Comparison of ENCODE assay signal across 10 cellular contexts in genomic region chr5:90590-91547, GRCh38. TPM values are rescaled to one million over a fixed set of nuclear protein-coding genes. Genes with fewer than 3 reads are reported as not detected.
DNase-seq lines count a peak whose midpoint lies in the region; ATAC-seq and TF ChIP-seq lines count a peak whose summit lies in the region.
"Had no signal": no experiment of that assay in that cellular context is flagged by ENCODE, and none has a peak within 500 bp of the region (broad histone marks: within the 10 kb centered on the region; RNA-seq: fewer than 3 reads in every experiment).

No MANE protein-coding gene starts in this region.

- no peak overlapping the region for H3K4me3 ChIP-seq in brain microvascular endothelial cell (ENCODE audit: low read depth, low read length)

- TF ChIP-seq CTCF in brain microvascular endothelial cell (IDR thresholded peaks at IDR 0.05; ENCODE audit: low read depth, low read length, missing control alignments) = no peak
- TF ChIP-seq CTCF in neural crest cell (conservative IDR thresholded peaks at IDR 0.05) = no peak

- H3K36me3 Mint-ChIP-seq in neural crest cell (ENCODE audit: low read depth) = peaks cover 2% of the 10 kb centered on the region

- H3K27ac Mint-ChIP-seq in neural crest cell (ENCODE audit: unreplicated experiment) = peak overlapping the region; percentile 92
- H3K27ac Mint-ChIP-seq: dendritic cell treated with granulocyte-macrophage colony-stimulating factor and Interleukin-4, amounts not matched to agents 40 ng/mL and 50 ng/mL, for 4 days had no signal

- peaks cover 19% of the 10 kb centered on the region for H3K4me1 Mint-ChIP-seq in neural crest cell

- no peaks in the 10 kb centered on the region for H3K36me3 ChIP-seq in brain microvascular endothelial cell (replicated peaks)

- H3K4me3 Mint-ChIP-seq in neural crest cell = peak overlapping the region; percentile 91

- no peaks in the 10 kb centered on the region for H3K9me3 Mint-ChIP-seq in neural crest cell
- H3K9me3 Mint-ChIP-seq: dendritic cell treated with granulocyte-macrophage colony-stimulating factor and Interleukin-4, amounts not matched to agents 40 ng/mL and 50 ng/mL, for 4 days had no signal

- peaks cover 51% of the 10 kb centered on the region for H3K27me3 ChIP-seq in brain microvascular endothelial cell (replicated peaks)

- peaks cover 56% of the 10 kb centered on the region for H3K27me3 Mint-ChIP-seq in neural crest cell (ENCODE audit: low read depth)

- no peak for ATAC-seq in GM18520 (IDR thresholded peaks at IDR 0.05; ENCODE audit: unreplicated experiment)

- no peak overlapping the region for H3K27ac ChIP-seq in brain microvascular endothelial cell

- DNase-seq in EL (peak; percentile 32), NCI-H2081 (lab: John Stamatoyannopoulos, UW) (peak; percentile 49 to 69), brain microvascular endothelial cell (peak; percentile 25), neural crest cell (ENCODE audit: low read depth, low spot score) (no peak), epidermal melanocyte (ENCODE audit: insufficient read length, low spot score) (no peak), NCI-H774 (lab: John Stamatoyannopoulos, UW) (no peak), NOMO-1 treated with dmso at 0.1 percent for 144 hours (lab: John Stamatoyannopoulos, UW; ENCODE audit: unreplicated experiment) (no peak)
- DNase-seq: SW 1271 had no signal

- in situ Hi-C loops in brain microvascular endothelial cell (cut with HindIII; ENCODE audit: low pct_ligation_motif_present, low sequenced_read_pairs) = no loop called here

RNA-seq across cellular contexts. Expression of gene PLEKHG4B, which starts 1.1 kb away (rescaled TPM):
- 21.7 and 22.0 TPM in 2 replicates for total RNA-seq in neural crest cell

Comparison
In these comparisons a context has a peak if more than half of its experiments do, and no peak if none do; other contexts are left out.
1. DNase-seq: peak in EL (single experiment), NCI-H2081 (2 of 2) and brain microvascular endothelial cell (single experiment); none in neural crest cell (single experiment), epidermal melanocyte (single experiment), NCI-H774 (single experiment) and NOMO-1 treated with dmso at 0.1 percent for 144 hours (single experiment).